Comparison of ENCODE assay signal across 6 cellular contexts in the genomic region with DNA sequence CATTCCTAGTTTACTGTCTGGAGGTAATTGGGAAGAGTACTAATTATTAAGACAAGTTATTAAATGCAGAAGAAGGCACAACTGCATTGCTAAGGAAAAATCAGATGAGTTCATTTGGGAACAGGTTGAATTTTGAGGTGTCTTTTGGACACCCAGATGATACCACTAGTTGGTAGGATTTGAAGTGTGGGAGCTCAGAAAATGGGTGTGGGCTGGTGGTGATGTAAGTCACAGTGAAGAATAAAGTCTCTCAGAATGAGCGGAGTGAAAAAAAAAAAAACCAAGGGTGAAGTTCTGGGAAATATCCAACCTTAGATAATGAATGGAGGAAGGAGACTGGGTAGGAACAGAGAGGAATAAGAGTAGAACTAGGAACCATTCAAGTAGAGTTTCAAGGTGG.
"Had no signal": no experiment of that assay in that cellular context is flagged by ENCODE, and none has a peak within 500 bp of the region (broad histone marks: within the 10 kb centered on the region; RNA-seq: fewer than 3 reads in every experiment).

No MANE protein-coding gene starts in this region.

- DNase-seq: GM23248, GOT3, H7, H9, HCEC 1CT, HFFc6 had no signal
